In the genomic region with DNA sequence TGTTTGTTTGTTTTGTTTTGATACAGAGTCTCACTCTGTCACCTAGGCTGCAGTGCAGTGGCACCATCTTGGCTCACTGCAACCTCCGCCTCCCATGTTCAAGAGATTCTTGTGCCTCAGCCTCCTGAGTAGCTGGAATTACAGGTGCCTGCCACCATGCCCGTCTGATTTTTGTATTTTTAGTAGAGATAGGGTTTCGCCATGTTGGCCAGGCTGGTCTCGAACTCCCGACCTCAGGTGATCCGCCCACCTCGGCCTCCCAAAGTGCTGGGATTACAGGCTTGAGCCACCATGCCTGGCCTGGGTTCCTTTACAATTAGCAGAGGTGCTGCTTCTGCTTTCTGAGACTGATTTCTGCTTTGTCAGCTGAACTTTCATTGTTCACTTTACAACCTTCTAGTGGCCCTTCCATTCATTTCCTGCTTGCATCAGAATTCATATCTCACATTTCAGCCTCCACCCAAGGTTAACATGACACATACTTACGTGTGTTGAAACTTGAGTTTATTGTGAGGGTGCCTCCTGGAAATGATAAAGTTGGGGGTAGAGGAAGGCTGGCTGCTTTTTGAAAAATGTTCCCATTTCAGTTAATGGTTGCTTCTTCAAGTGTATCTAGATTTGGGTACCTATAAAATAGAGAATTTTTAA, we compare ENCODE assay signal across 8 cellular contexts. TPM values are rescaled to one million over a fixed set of nuclear protein-coding genes. Genes with fewer than 3 reads are reported as not detected.
DNase-seq lines count a peak whose midpoint lies in the region; ATAC-seq, FAIRE-seq and TF ChIP-seq lines count a peak whose summit lies in the region.
"Not testable (repeated sequence)": the region's sequence is repeated elsewhere in the genome, so short reads cannot be mapped to it uniquely, and the experiment has no call there.

No MANE protein-coding gene starts in this region.

- H3K79me2 ChIP-seq in Loucy (ENCODE audit: insufficient read depth, low read length) = peaks cover 78% of the 10 kb centered on the region

- 65 to 71% methylated on average over 8 of the region's 8 CpGs for WGBS in heart right ventricle, 2 donors
- WGBS in upper lobe of left lung, 2 donors = 59 to 66% methylated on average over 8 of the region's 8 CpGs

- H3K27me3 ChIP-seq in Loucy (ENCODE audit: insufficient read depth, low read length, poor library complexity, severe bottlenecking); bronchial epithelial cell (ENCODE audit: control insufficient read depth, insufficient read depth, low read length); heart right ventricle; upper lobe of left lung: not testable (repeated sequence)

- peaks cover 56% of the 10 kb centered on the region for H3K4me1 Mint-ChIP-seq in activated CD8-positive, alpha-beta T cell treated with anti-CD3 and anti-CD28 coated beads for 36 hours (ENCODE audit: low read depth)
- peaks cover 17% of the 10 kb centered on the region for H3K4me1 Mint-ChIP-seq in nephron progenitor cell

- peak overlapping the region; percentile 10 for H3K4me3 Mint-ChIP-seq in activated CD8-positive, alpha-beta T cell treated with anti-CD3 and anti-CD28 coated beads for 36 hours
- not testable (repeated sequence) for H3K4me3 Mint-ChIP-seq in nephron progenitor cell

- not testable (repeated sequence) for H3K9me3 ChIP-seq in Loucy (ENCODE audit: insufficient read depth, low read depth, low read length); heart right ventricle; upper lobe of left lung

- FAIRE-seq in bronchial epithelial cell (lab: Jason Lieb, UNC) = not testable (repeated sequence)

- POLR2A ChIA-PET in activated CD8-positive, alpha-beta T cell treated with anti-CD3 and anti-CD28 coated beads for 36 hours (lab: Charles Lee) = interaction anchor here (0.7 to 6.1 kb wide), 3 partner anchors 46 to 305 kb away, joined by 3 to 21 read pairs (median 3); a partner anchor contains a TSS

- peaks cover 41% of the 10 kb centered on the region for H3K36me3 Mint-ChIP-seq in activated CD8-positive, alpha-beta T cell treated with anti-CD3 and anti-CD28 coated beads for 36 hours (ENCODE audit: low read depth)
- peaks cover 39% of the 10 kb centered on the region for H3K36me3 Mint-ChIP-seq in nephron progenitor cell (ENCODE audit: low read depth)

- H3K36me3 ChIP-seq in Loucy (ENCODE audit: insufficient read depth, low read length) (peaks cover 19% of the 10 kb centered on the region; the same call in 1 of the 2 replicates), heart right ventricle (peaks cover 0 to 45% (median 16%) of the 10 kb centered on the region in 9 donors), upper lobe of left lung (peaks cover 3 to 27% (median 16%) of the 10 kb centered on the region in 4 donors)
- H3K36me3 ChIP-seq in bronchial epithelial cell (ENCODE audit: control insufficient read depth, insufficient read depth, low read length) = not testable (repeated sequence)

- not testable (repeated sequence) for TF ChIP-seq EP300 in upper lobe of left lung (IDR thresholded peaks at IDR 0.05)

- H2AFZ ChIP-seq in Loucy (ENCODE audit: low read length) = not testable (repeated sequence)

- DNase-seq in Daoy (ENCODE audit: low read depth) = peak; percentile 92
- DNase-seq in RPMI7951 (ENCODE audit: low read depth) = peak; percentile 60
- peak; percentile 28 for DNase-seq in activated CD8-positive, alpha-beta T cell treated with anti-CD3 and anti-CD28 coated beads for 36 hours
- DNase-seq in bronchial epithelial cell (ENCODE audit: low read depth) = peak; percentile 98
- not testable (repeated sequence) for DNase-seq in heart right ventricle, nephron progenitor cell
- DNase-seq in upper lobe of left lung = peak in 1 of 2 donors; percentile 26

- H3K9me2 ChIP-seq in Loucy (replicated peaks; ENCODE audit: low read depth, low read length) = not testable (repeated sequence)

- CTCF ChIA-PET in activated CD8-positive, alpha-beta T cell treated with anti-CD3 and anti-CD28 coated beads for 36 hours (lab: Charles Lee) = interaction anchor here (1.7 kb wide), 1 partner anchor 17 kb away, joined by 5 read pairs; no protein-coding TSS in a partner anchor

- not testable (repeated sequence) for H3K9me3 Mint-ChIP-seq in activated CD8-positive, alpha-beta T cell treated with anti-CD3 and anti-CD28 coated beads for 36 hours; nephron progenitor cell

- peak overlapping the region; percentile 91 for H3K27ac Mint-ChIP-seq in activated CD8-positive, alpha-beta T cell treated with anti-CD3 and anti-CD28 coated beads for 36 hours
- peak overlapping the region; percentile 57 for H3K27ac Mint-ChIP-seq in nephron progenitor cell

- H3F3A ChIP-seq in Loucy (ENCODE audit: low read depth) = not testable (repeated sequence)

- H3K4me3 ChIP-seq in Loucy (ENCODE audit: low read length, poor library complexity, severe bottlenecking) = peak overlapping the region; percentile 48
- not testable (repeated sequence) for H3K4me3 ChIP-seq in bronchial epithelial cell (ENCODE audit: low read depth, low read length); heart right ventricle; upper lobe of left lung

- H4K20me1 ChIP-seq in Loucy (ENCODE audit: insufficient read depth, low read length, poor library complexity, severe bottlenecking) = peaks cover 50% of the 10 kb centered on the region

- intact Hi-C loops in activated CD8-positive, alpha-beta T cell treated with anti-CD3 and anti-CD28 coated beads for 36 hours (cut with micrococcal nuclease); heart right ventricle (cut with DNase I): not testable (repeated sequence)

- H3K27ac ChIP-seq in heart right ventricle = peak overlapping the region in 9 of 10 donors; percentile 23 to 94 (median 66)
- H3K27ac ChIP-seq in upper lobe of left lung = peak overlapping the region in 3 of 4 donors; percentile 45 to 61 (median 51)

- peak overlapping the region; percentile 96 for H3K4me2 ChIP-seq in Loucy (ENCODE audit: low read depth, low read length, poor library complexity, severe bottlenecking)

- TF ChIP-seq POLR2A in upper lobe of left lung (IDR thresholded peaks at IDR 0.05) = not testable (repeated sequence)

- not testable (repeated sequence) for H3K27me3 Mint-ChIP-seq in activated CD8-positive, alpha-beta T cell treated with anti-CD3 and anti-CD28 coated beads for 36 hours; nephron progenitor cell (ENCODE audit: low read depth, poor library complexity)

- H3K4me1 ChIP-seq in Loucy (ENCODE audit: insufficient read depth, low read length, poor library complexity, severe bottlenecking) (peaks cover 39% of the 10 kb centered on the region), heart right ventricle (peaks cover 7 to 73% (median 52%) of the 10 kb centered on the region in 9 donors), upper lobe of left lung (peaks cover 44 to 61% (median 46%) of the 10 kb centered on the region in 4 donors)

- H3K9ac ChIP-seq in Loucy (ENCODE audit: low read depth, low read length, poor library complexity, severe bottlenecking) = peak overlapping the region; percentile 48

- TF ChIP-seq CTCF in Loucy (conservative IDR thresholded peaks at IDR 0.05; ENCODE audit: low read length); activated CD8-positive, alpha-beta T cell treated with anti-CD3 and anti-CD28 coated beads for 36 hours (IDR thresholded peaks at IDR 0.05); bronchial epithelial cell (IDR thresholded peaks at IDR 0.05; ENCODE audit: insufficient read depth, low read length, severe bottlenecking); heart right ventricle (IDR thresholded peaks at IDR 0.05); nephron progenitor cell (IDR thresholded peaks at IDR 0.05); upper lobe of left lung (IDR thresholded peaks at IDR 0.05): not testable (repeated sequence)

- peak; percentile 74 for ATAC-seq in activated CD8-positive, alpha-beta T cell treated with anti-CD3 and anti-CD28 coated beads for 36 hours
- ATAC-seq in heart right ventricle = peak in 1 of 8 donors; percentile 49
- peak in 1 of 2 donors; percentile 35 for ATAC-seq in upper lobe of left lung (ENCODE audit: low FRiP score in 2 of 2)

RNA-seq across cellular contexts. Expression of a gene that starts 4.7 kb away (rescaled TPM):
- total RNA-seq in Daoy (2014; rRNA removed; shearing (Covaris generic)) = 291 and 326 TPM in 2 replicates
- total RNA-seq in RPMI7951 (2014; rRNA removed; shearing (Covaris generic)) = 251 and 266 TPM in 2 replicates
- 10 to 100 TPM; 45.4 to 45.8 TPM for total RNA-seq in activated CD8-positive, alpha-beta T cell treated with anti-CD3 and anti-CD28 coated beads for 36 hours
- total RNA-seq in bronchial epithelial cell = 234 and 269 TPM in 2 replicates
- total RNA-seq in heart right ventricle = 100 to 1,000 TPM; 110 to 147 (median 134) TPM
- 100 to 1,000 TPM in 1 of 2 donors, 10 to 100 TPM in 1; 93.1 to 213 TPM for polyA plus RNA-seq in heart right ventricle
- total RNA-seq in upper lobe of left lung = 100 to 1,000 TPM in 5 of 6 donors, 10 to 100 TPM in 1; 81.7 to 129 (median 122) TPM

RNA-seq across cellular contexts. Expression of a gene that starts 44.1 kb away (rescaled TPM):
- 377 and 446 TPM in 2 replicates for total RNA-seq in Daoy (2014; rRNA removed; shearing (Covaris generic))
- total RNA-seq in RPMI7951 (2014; rRNA removed; shearing (Covaris generic)) = 248 and 283 TPM in 2 replicates
- 100 to 1,000 TPM; 304 to 307 TPM for total RNA-seq in activated CD8-positive, alpha-beta T cell treated with anti-CD3 and anti-CD28 coated beads for 36 hours
- total RNA-seq in bronchial epithelial cell = 336 and 569 TPM in 2 replicates
- total RNA-seq in heart right ventricle = 10 to 100 TPM; 16.2 to 92.0 (median 19.0) TPM
- 100 to 1,000 TPM in 1 of 2 donors, 10 to 100 TPM in 1; 35.4 to 161 TPM for polyA plus RNA-seq in heart right ventricle
- 100 to 1,000 TPM; 186 to 387 (median 304) TPM for total RNA-seq in upper lobe of left lung

RNA-seq across cellular contexts. Expression of a gene that starts 57.8 kb away (rescaled TPM):
- total RNA-seq in Daoy (2014; rRNA removed; shearing (Covaris generic)) = 0.51 TPM in 1 of 2 replicates, not detected in the other
- 1.1 and 1.2 TPM in 2 replicates for total RNA-seq in RPMI7951 (2014; rRNA removed; shearing (Covaris generic))
- not detected for total RNA-seq in activated CD8-positive, alpha-beta T cell treated with anti-CD3 and anti-CD28 coated beads for 36 hours
- total RNA-seq in bronchial epithelial cell (0.26 and 0.53 TPM in 2 replicates), heart right ventricle (not detected), upper lobe of left lung (under 1 TPM in 1 of 6 donors, not detected in 5; 0.17 TPM)
- not detected for polyA plus RNA-seq in heart right ventricle
